ENCODE assay signal across 9 cellular contexts in genomic region chr6:26304213-26305096, GRCh38.
A peak's percentile ranks its signal among the peaks of the same experiment; 100 is the strongest.
DNase-seq lines count a peak whose midpoint lies in the region; ATAC-seq, FAIRE-seq and TF ChIP-seq lines count a peak whose summit lies in the region.
"Had no signal": no experiment of that assay in that cellular context is flagged by ENCODE, and none has a peak within 500 bp of the region (broad histone marks: within the 10 kb centered on the region; RNA-seq: fewer than 3 reads in every experiment).

No MANE protein-coding gene starts in this region.

- no peaks in the 10 kb centered on the region for H3K36me3 Mint-ChIP-seq in activated CD8-positive, alpha-beta memory T cell treated with anti-CD3 and anti-CD28 coated beads, Interleukin-2, amount 10 ng/mL, durations not matched to agents 7 days and 5 days
- H3K36me3 Mint-ChIP-seq in activated naive CD8-positive, alpha-beta T cell, result no peaks in the 10 kb centered on the region

- WGBS in sigmoid colon, 2 donors, result 23 to 46% methylated on average over 12 of the region's 12 CpGs

- peaks cover 61% of the 10 kb centered on the region for H3K4me1 Mint-ChIP-seq in activated CD8-positive, alpha-beta memory T cell treated with anti-CD3 and anti-CD28 coated beads, Interleukin-2, amount 10 ng/mL, durations not matched to agents 7 days and 5 days
- H3K4me1 Mint-ChIP-seq in activated naive CD8-positive, alpha-beta T cell (ENCODE audit: low read depth), result peaks cover 45% of the 10 kb centered on the region

- H3K27me3 Mint-ChIP-seq in activated CD8-positive, alpha-beta memory T cell treated with anti-CD3 and anti-CD28 coated beads, Interleukin-2, amount 10 ng/mL, durations not matched to agents 7 days and 5 days, result no peaks in the 10 kb centered on the region
- no peaks in the 10 kb centered on the region for H3K27me3 Mint-ChIP-seq in activated naive CD8-positive, alpha-beta T cell

- intact Hi-C loops in left ventricle myocardium superior (cut with micrococcal nuclease), result no loop called here
- intact Hi-C loops in sigmoid colon (cut with DNase I), result no loop called here

- peak overlapping the region; percentile 84 for H3K4me3 Mint-ChIP-seq in activated CD8-positive, alpha-beta memory T cell treated with anti-CD3 and anti-CD28 coated beads, Interleukin-2, amount 10 ng/mL, durations not matched to agents 7 days and 5 days
- peak overlapping the region; percentile 86 for H3K4me3 Mint-ChIP-seq in activated naive CD8-positive, alpha-beta T cell

- H3K27me3 ChIP-seq in sigmoid colon, result no peaks in the 10 kb centered on the region

- H3K9me3 ChIP-seq in sigmoid colon, result no peaks in the 10 kb centered on the region
- H3K9me3 ChIP-seq: body of pancreas had no signal

- no peaks in the 10 kb centered on the region for H3K36me3 ChIP-seq in sigmoid colon

- H3K4me1 ChIP-seq in sigmoid colon, result peaks cover 0 to 4% (median 0%) of the 10 kb centered on the region in 4 donors
- H3K4me1 ChIP-seq: body of pancreas had no signal

- H3K27ac ChIP-seq in sigmoid colon, result peak overlapping the region; percentile 64 to 84 (median 74)

- peak overlapping the region; percentile 19 to 56 (median 37) for H3K4me3 ChIP-seq in sigmoid colon
- H3K4me3 ChIP-seq: body of pancreas had no signal

- ATAC-seq in activated CD8-positive, alpha-beta memory T cell treated with anti-CD3 and anti-CD28 coated beads, Interleukin-2, amount 10 ng/mL, durations not matched to agents 7 days and 5 days, result peak; percentile 73
- peak; percentile 68 for ATAC-seq in left ventricle myocardium superior

- H3K9me3 Mint-ChIP-seq in activated CD8-positive, alpha-beta memory T cell treated with anti-CD3 and anti-CD28 coated beads, Interleukin-2, amount 10 ng/mL, durations not matched to agents 7 days and 5 days (ENCODE audit: low read depth), result no peaks in the 10 kb centered on the region
- no peaks in the 10 kb centered on the region for H3K9me3 Mint-ChIP-seq in activated naive CD8-positive, alpha-beta T cell (ENCODE audit: low read depth)

- peak; percentile 64 for DNase-seq in activated CD8-positive, alpha-beta memory T cell treated with anti-CD3 and anti-CD28 coated beads, Interleukin-2, amount 10 ng/mL, durations not matched to agents 7 days and 5 days
- DNase-seq in activated CD8-positive, alpha-beta memory T cell treated with anti-CD3 and anti-CD28 coated beads, Interleukin-2, amount 50 U/mL, for 4 hours, result no peak
- DNase-seq in M059J (ENCODE audit: low read depth), result peak; percentile 91
- DNase-seq in left ventricle myocardium superior, result no peak
- DNase-seq in sigmoid colon, result peak; percentile 70
- DNase-seq in frontal cortex (ENCODE audit: low spot score in 2 of 2), result no peak
- DNase-seq in GM19238 (ENCODE audit: insufficient read length, low spot score), result no peak

- FAIRE-seq in frontal cortex (lab: Jason Lieb, UNC), result no peak

- TF ChIP-seq CTCF in sigmoid colon (IDR thresholded peaks at IDR 0.05), result no peak

- TF ChIP-seq POLR2A in sigmoid colon (IDR thresholded peaks at IDR 0.05), result no peak

- no peak for TF ChIP-seq EP300 in sigmoid colon (IDR thresholded peaks at IDR 0.05)

- H3K27ac Mint-ChIP-seq in activated CD8-positive, alpha-beta memory T cell treated with anti-CD3 and anti-CD28 coated beads, Interleukin-2, amount 10 ng/mL, durations not matched to agents 7 days and 5 days, result peak overlapping the region; percentile 99
- H3K27ac Mint-ChIP-seq in activated naive CD8-positive, alpha-beta T cell, result peak overlapping the region; percentile 93

- CTCF ChIA-PET in activated CD8-positive, alpha-beta memory T cell treated with anti-CD3 and anti-CD28 coated beads, Interleukin-2, amount 10 ng/mL, durations not matched to agents 7 days and 5 days (lab: Charles Lee), result interaction anchor here (1.0 to 1.3 kb wide), 3 partner anchors 11 to 265 kb away, joined by 3 read pairs; no protein-coding TSS in a partner anchor

Comparison
In these comparisons a context has a peak if more than half of its experiments do, and no peak if none do; other contexts are left out.
1. DNase-seq: peak in activated CD8-positive, alpha-beta memory T cell treated with anti-CD3 and anti-CD28 coated beads, Interleukin-2, amount 10 ng/mL, durations not matched to agents 7 days and 5 days (single experiment), M059J (single experiment) and sigmoid colon (single experiment); none in activated CD8-positive, alpha-beta memory T cell treated with anti-CD3 and anti-CD28 coated beads, Interleukin-2, amount 50 U/mL, for 4 hours (single experiment), left ventricle myocardium superior (single experiment), frontal cortex (0 of 2) and GM19238 (single experiment).